ENCODE assay signal across 29 cellular contexts in genomic region chr17:56011406-56012131, GRCh38.
"Had no signal": no experiment of that assay in that cellular context is flagged by ENCODE, and none has a peak within 500 bp of the region (broad histone marks: within the 10 kb centered on the region; RNA-seq: fewer than 3 reads in every experiment).

No MANE protein-coding gene starts in this region.

- FAIRE-seq: endothelial cell of umbilical vein, pancreas had no signal

- H3K4me3 ChIP-seq: heart left ventricle, pancreas, prostate gland, skin epidermis, suprapubic skin, tibial artery, upper lobe of right lung had no signal

- H3K36me3 Mint-ChIP-seq: immature natural killer cell; mesothelial cell of epicardium; naive B cell; stimulated activated effector memory CD8-positive, alpha-beta T cell treated with anti-CD3 and anti-CD28 coated beads, Interleukin-12 subunit alpha, Interleukin-12 subunit beta, amount 100 ng/mL, for 72 hours had no signal

- H3K27ac ChIP-seq: heart left ventricle, pancreas, prostate gland, skin epidermis, suprapubic skin, tibial artery, upper lobe of right lung, WERI-Rb-1 had no signal

- H3K9me3 ChIP-seq: pancreas, prostate gland, suprapubic skin, upper lobe of right lung had no signal

- H3K4me1 Mint-ChIP-seq: immature natural killer cell; mesothelial cell of epicardium; naive B cell; stimulated activated effector memory CD8-positive, alpha-beta T cell treated with anti-CD3 and anti-CD28 coated beads, Interleukin-12 subunit alpha, Interleukin-12 subunit beta, amount 100 ng/mL, for 72 hours; T-helper 17 cell had no signal

- H3K4me3 Mint-ChIP-seq: immature natural killer cell; mesothelial cell of epicardium; naive B cell; nephron progenitor cell; stimulated activated effector memory CD8-positive, alpha-beta T cell treated with anti-CD3 and anti-CD28 coated beads, Interleukin-12 subunit alpha, Interleukin-12 subunit beta, amount 100 ng/mL, for 72 hours; T-helper 17 cell had no signal

- H3K36me3 ChIP-seq: heart left ventricle, pancreas, prostate gland, suprapubic skin, tibial artery, upper lobe of right lung, WERI-Rb-1 had no signal

- H3K4me1 ChIP-seq: heart left ventricle, pancreas, prostate gland, suprapubic skin, tibial artery, upper lobe of right lung had no signal

- H3K27ac Mint-ChIP-seq: immature natural killer cell; mesothelial cell of epicardium; naive B cell; nephron progenitor cell; stimulated activated effector memory CD8-positive, alpha-beta T cell treated with anti-CD3 and anti-CD28 coated beads, Interleukin-12 subunit alpha, Interleukin-12 subunit beta, amount 100 ng/mL, for 72 hours; T-helper 17 cell had no signal

- ATAC-seq: activated CD4-positive, CD25-positive, alpha-beta regulatory T cell treated with anti-CD3 and anti-CD28 coated beads, Interleukin-2, amount 50 U/mL, for 24 hours; heart left ventricle; pancreas; sciatic nerve; SK-N-SH treated with all-trans-retinoic acid at 6 μM for 48 hours; stimulated activated effector memory CD8-positive, alpha-beta T cell treated with anti-CD3 and anti-CD28 coated beads, Interleukin-12 subunit alpha, Interleukin-12 subunit beta, amount 100 ng/mL, for 72 hours; T-helper 17 cell; upper lobe of right lung had no signal

- DNase-seq: activated CD8-positive, alpha-beta memory T cell treated with anti-CD3 and anti-CD28 coated beads for 24 hours; activated effector memory CD4-positive, alpha-beta T cell treated with Interleukin-2 at 50 U/mL for 16 hours; activated naive CD4-positive, alpha-beta T cell treated with Interleukin-2 at 50 U/mL for 16 hours; activated T-cell treated with anti-CD3 and anti-CD28 coated beads, Interleukin-2, amount 50 U/mL, for 1 hour; amygdala; caudate nucleus; cortex of kidney; foreskin fibroblast; heart left ventricle; hypothalamus; immature natural killer cell; naive B cell; nephron progenitor cell; pancreas; retina; T-helper 17 cell; T1000; tibial artery; upper lobe of right lung; WERI-Rb-1 had no signal

- H3K27me3 Mint-ChIP-seq: naive B cell, T-helper 17 cell had no signal
